In genomic region chr2:96345868-96346452, GRCh38 we compare ENCODE assay signal across 13 cellular contexts. TPM values are rescaled to one million over a fixed set of nuclear protein-coding genes. Genes with fewer than 3 reads are reported as not detected.
"Had no signal": no experiment of that assay in that cellular context is flagged by ENCODE, and none has a peak within 500 bp of the region (broad histone marks: within the 10 kb centered on the region; RNA-seq: fewer than 3 reads in every experiment).

No MANE protein-coding gene starts in this region.

- H3K79me2 ChIP-seq: hepatocyte had no signal

- H3K4me2 ChIP-seq: hepatocyte had no signal

- H3K9me3 ChIP-seq: ovary, sigmoid colon, spleen, thyroid gland had no signal

- H3K4me1 ChIP-seq: sigmoid colon, thyroid gland had no signal

- DNase-seq: activated CD4-positive, CD25-positive, alpha-beta regulatory T cell treated with anti-CD3 and anti-CD28 coated beads, Interleukin-2, amount 50 U/mL, for 72 hours; activated CD8-positive, alpha-beta T cell treated with anti-CD3 and anti-CD28 coated beads, Interleukin-2, amount 10 ng/mL, durations not matched to agents 7 days and 5 days; naive thymus-derived CD4-positive, alpha-beta T cell; ovary; sigmoid colon; spleen; T-helper 9 cell; thyroid gland had no signal

- H2AFZ ChIP-seq: hepatocyte had no signal

- H3K27ac ChIP-seq: hepatocyte, ovary, sigmoid colon, thyroid gland had no signal

- H3K27me3 ChIP-seq: hepatocyte, ovary, sigmoid colon, spleen, thyroid gland had no signal

- ATAC-seq: esophagus mucosa had no signal

- H3K36me3 ChIP-seq: ovary, sigmoid colon, thyroid gland had no signal

- H3K4me3 ChIP-seq: hepatocyte, ovary, sigmoid colon, spleen, thyroid gland had no signal

- H3K4me3 Mint-ChIP-seq: activated CD8-positive, alpha-beta T cell treated with anti-CD3 and anti-CD28 coated beads, Interleukin-2, amount 10 ng/mL, durations not matched to agents 7 days and 5 days; activated naive CD4-positive, alpha-beta T cell treated with anti-CD3 and anti-CD28 coated beads for 36 hours had no signal

- H3K27me3 Mint-ChIP-seq: naive thymus-derived CD4-positive, alpha-beta T cell had no signal

- H3K9me3 Mint-ChIP-seq: activated naive CD4-positive, alpha-beta T cell treated with anti-CD3 and anti-CD28 coated beads for 36 hours; naive thymus-derived CD4-positive, alpha-beta T cell had no signal

- H3K27ac Mint-ChIP-seq: activated naive CD4-positive, alpha-beta T cell treated with anti-CD3 and anti-CD28 coated beads for 36 hours had no signal

- FAIRE-seq: keratinocyte, urothelium cell line had no signal

RNA-seq across cellular contexts. Expression of gene NCAPH, which starts 10.4 kb away (rescaled TPM):
- polyA plus RNA-seq: naive thymus-derived CD4-positive, alpha-beta T cell had no signal
